ENCODE assay signal across 1 cellular context in the genomic region with DNA sequence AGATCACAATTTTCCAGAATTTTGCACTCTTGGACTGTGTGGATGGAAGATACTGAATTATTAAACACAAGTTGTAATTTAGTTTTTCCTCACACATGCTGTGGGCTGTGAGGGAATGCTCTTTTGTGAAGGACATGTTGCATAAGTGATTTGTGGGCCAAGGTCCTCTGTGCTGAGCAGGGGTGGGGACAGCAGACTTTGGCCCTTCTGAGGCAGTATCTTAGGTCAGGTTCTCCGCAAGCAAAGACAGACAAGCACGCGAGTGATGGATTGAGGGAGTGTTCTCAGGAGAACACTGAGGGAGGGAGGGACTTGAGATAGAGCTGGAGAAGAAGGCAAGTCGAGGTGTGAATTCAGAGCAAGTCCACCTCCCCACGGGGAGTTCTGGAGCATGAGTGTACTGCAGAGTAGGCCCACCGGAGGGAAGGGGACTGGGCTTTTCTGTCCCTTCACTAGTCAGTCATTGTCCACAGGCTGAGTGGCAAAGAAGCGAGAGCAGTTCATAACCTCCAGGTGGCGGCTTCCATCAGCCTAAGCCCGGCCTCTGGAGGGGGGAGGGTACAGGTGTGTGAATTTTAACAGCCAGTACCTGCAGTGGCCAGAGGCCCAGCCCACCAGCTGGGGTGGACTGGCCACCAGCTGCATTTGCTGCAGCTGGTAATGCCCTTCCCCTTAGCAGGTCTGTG.
TF ChIP-seq lines count a peak whose summit lies in the region.

No MANE protein-coding gene starts in this region.

TF ChIP-seq in HepG2, 621 proteins besides CTCF, POLR2A, EP300 and RAD21 (continued from another document and continues in another):
- TF ChIP-seq, protein P1, sequence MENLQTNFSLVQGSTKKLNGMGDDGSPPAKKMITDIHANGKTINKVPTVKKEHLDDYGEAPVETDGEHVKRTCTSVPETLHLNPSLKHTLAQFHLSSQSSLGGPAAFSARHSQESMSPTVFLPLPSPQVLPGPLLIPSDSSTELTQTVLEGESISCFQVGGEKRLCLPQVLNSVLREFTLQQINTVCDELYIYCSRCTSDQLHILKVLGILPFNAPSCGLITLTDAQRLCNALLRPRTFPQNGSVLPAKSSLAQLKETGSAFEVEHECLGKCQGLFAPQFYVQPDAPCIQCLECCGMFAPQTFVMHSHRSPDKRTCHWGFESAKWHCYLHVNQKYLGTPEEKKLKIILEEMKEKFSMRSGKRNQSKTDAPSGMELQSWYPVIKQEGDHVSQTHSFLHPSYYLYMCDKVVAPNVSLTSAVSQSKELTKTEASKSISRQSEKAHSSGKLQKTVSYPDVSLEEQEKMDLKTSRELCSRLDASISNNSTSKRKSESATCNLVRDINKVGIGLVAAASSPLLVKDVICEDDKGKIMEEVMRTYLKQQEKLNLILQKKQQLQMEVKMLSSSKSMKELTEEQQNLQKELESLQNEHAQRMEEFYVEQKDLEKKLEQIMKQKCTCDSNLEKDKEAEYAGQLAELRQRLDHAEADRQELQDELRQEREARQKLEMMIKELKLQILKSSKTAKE (CRISPR knock-in tag; IDR thresholded peaks at IDR 0.05; ENCODE audit: borderline replicate concordance), result no peak
- TF ChIP-seq, protein P2, sequence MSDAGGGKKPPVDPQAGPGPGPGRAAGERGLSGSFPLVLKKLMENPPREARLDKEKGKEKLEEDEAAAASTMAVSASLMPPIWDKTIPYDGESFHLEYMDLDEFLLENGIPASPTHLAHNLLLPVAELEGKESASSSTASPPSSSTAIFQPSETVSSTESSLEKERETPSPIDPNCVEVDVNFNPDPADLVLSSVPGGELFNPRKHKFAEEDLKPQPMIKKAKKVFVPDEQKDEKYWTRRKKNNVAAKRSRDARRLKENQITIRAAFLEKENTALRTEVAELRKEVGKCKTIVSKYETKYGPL (CRISPR knock-in tag; IDR thresholded peaks at IDR 0.05), result peak; percentile 97
- TF ChIP-seq ATM (IDR thresholded peaks at IDR 0.05; ENCODE audit: borderline replicate concordance), result no peak
- no peak for TF ChIP-seq ZNF720 (CRISPR knock-in tag; IDR thresholded peaks at IDR 0.05)
- TF ChIP-seq RARA (CRISPR knock-in tag; IDR thresholded peaks at IDR 0.05), result peak; percentile 61
- TF ChIP-seq, protein P3, sequence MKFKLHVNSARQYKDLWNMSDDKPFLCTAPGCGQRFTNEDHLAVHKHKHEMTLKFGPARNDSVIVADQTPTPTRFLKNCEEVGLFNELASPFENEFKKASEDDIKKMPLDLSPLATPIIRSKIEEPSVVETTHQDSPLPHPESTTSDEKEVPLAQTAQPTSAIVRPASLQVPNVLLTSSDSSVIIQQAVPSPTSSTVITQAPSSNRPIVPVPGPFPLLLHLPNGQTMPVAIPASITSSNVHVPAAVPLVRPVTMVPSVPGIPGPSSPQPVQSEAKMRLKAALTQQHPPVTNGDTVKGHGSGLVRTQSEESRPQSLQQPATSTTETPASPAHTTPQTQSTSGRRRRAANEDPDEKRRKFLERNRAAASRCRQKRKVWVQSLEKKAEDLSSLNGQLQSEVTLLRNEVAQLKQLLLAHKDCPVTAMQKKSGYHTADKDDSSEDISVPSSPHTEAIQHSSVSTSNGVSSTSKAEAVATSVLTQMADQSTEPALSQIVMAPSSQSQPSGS (CRISPR knock-in tag; IDR thresholded peaks at IDR 0.05), result no peak
- TF ChIP-seq KDM1A (CRISPR knock-in tag; IDR thresholded peaks at IDR 0.05), result peak; percentile 66; the same call in 1 of the 2 replicates
- TF ChIP-seq, protein P4, sequence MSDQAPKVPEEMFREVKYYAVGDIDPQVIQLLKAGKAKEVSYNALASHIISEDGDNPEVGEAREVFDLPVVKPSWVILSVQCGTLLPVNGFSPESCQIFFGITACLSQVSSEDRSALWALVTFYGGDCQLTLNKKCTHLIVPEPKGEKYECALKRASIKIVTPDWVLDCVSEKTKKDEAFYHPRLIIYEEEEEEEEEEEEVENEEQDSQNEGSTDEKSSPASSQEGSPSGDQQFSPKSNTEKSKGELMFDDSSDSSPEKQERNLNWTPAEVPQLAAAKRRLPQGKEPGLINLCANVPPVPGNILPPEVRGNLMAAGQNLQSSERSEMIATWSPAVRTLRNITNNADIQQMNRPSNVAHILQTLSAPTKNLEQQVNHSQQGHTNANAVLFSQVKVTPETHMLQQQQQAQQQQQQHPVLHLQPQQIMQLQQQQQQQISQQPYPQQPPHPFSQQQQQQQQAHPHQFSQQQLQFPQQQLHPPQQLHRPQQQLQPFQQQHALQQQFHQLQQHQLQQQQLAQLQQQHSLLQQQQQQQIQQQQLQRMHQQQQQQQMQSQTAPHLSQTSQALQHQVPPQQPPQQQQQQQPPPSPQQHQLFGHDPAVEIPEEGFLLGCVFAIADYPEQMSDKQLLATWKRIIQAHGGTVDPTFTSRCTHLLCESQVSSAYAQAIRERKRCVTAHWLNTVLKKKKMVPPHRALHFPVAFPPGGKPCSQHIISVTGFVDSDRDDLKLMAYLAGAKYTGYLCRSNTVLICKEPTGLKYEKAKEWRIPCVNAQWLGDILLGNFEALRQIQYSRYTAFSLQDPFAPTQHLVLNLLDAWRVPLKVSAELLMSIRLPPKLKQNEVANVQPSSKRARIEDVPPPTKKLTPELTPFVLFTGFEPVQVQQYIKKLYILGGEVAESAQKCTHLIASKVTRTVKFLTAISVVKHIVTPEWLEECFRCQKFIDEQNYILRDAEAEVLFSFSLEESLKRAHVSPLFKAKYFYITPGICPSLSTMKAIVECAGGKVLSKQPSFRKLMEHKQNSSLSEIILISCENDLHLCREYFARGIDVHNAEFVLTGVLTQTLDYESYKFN (CRISPR knock-in tag; conservative IDR thresholded peaks at IDR 0.05), result peak; percentile 50
- TF ChIP-seq, protein P5, sequence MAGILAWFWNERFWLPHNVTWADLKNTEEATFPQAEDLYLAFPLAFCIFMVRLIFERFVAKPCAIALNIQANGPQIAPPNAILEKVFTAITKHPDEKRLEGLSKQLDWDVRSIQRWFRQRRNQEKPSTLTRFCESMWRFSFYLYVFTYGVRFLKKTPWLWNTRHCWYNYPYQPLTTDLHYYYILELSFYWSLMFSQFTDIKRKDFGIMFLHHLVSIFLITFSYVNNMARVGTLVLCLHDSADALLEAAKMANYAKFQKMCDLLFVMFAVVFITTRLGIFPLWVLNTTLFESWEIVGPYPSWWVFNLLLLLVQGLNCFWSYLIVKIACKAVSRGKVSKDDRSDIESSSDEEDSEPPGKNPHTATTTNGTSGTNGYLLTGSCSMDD (CRISPR knock-in tag; IDR thresholded peaks at IDR 0.05), result no peak
- no peak for TF ChIP-seq ZNF329 (CRISPR knock-in tag; IDR thresholded peaks at IDR 0.05; ENCODE audit: low read depth)
- TF ChIP-seq ZNF878 (CRISPR knock-in tag; IDR thresholded peaks at IDR 0.05), result no peak
- no peak for TF ChIP-seq ZNF703 (CRISPR knock-in tag; IDR thresholded peaks at IDR 0.05; ENCODE audit: borderline replicate concordance)
- TF ChIP-seq CC2D1A (CRISPR knock-in tag; IDR thresholded peaks at IDR 0.05), result no peak
- TF ChIP-seq CHCHD3 (CRISPR knock-in tag; IDR thresholded peaks at IDR 0.05), result no peak
- TF ChIP-seq EEA1 (CRISPR knock-in tag; IDR thresholded peaks at IDR 0.05; ENCODE audit: borderline replicate concordance), result no peak
- TF ChIP-seq SAFB2 (CRISPR knock-in tag; IDR thresholded peaks at IDR 0.05; ENCODE audit: borderline replicate concordance, low read depth), result no peak
- TF ChIP-seq, protein P6, sequence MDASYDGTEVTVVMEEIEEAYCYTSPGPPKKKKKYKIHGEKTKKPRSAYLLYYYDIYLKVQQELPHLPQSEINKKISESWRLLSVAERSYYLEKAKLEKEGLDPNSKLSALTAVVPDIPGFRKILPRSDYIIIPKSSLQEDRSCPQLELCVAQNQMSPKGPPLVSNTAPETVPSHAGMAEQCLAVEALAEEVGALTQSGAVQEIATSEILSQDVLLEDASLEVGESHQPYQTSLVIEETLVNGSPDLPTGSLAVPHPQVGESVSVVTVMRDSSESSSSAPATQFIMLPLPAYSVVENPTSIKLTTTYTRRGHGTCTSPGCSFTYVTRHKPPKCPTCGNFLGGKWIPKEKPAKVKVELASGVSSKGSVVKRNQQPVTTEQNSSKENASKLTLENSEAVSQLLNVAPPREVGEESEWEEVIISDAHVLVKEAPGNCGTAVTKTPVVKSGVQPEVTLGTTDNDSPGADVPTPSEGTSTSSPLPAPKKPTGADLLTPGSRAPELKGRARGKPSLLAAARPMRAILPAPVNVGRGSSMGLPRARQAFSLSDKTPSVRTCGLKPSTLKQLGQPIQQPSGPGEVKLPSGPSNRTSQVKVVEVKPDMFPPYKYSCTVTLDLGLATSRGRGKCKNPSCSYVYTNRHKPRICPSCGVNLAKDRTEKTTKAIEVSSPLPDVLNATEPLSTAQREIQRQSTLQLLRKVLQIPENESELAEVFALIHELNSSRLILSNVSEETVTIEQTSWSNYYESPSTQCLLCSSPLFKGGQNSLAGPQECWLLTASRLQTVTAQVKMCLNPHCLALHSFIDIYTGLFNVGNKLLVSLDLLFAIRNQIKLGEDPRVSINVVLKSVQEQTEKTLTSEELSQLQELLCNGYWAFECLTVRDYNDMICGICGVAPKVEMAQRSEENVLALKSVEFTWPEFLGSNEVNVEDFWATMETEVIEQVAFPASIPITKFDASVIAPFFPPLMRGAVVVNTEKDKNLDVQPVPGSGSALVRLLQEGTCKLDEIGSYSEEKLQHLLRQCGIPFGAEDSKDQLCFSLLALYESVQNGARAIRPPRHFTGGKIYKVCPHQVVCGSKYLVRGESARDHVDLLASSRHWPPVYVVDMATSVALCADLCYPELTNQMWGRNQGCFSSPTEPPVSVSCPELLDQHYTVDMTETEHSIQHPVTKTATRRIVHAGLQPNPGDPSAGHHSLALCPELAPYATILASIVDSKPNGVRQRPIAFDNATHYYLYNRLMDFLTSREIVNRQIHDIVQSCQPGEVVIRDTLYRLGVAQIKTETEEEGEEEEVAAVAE (CRISPR knock-in tag; IDR thresholded peaks at IDR 0.05; ENCODE audit: borderline replicate concordance), result no peak
- no peak for TF ChIP-seq ZNF382 (CRISPR knock-in tag; IDR thresholded peaks at IDR 0.05; ENCODE audit: borderline replicate concordance)
- TF ChIP-seq FLYWCH1 (CRISPR knock-in tag; IDR thresholded peaks at IDR 0.05), result no peak
- TF ChIP-seq, protein P7, sequence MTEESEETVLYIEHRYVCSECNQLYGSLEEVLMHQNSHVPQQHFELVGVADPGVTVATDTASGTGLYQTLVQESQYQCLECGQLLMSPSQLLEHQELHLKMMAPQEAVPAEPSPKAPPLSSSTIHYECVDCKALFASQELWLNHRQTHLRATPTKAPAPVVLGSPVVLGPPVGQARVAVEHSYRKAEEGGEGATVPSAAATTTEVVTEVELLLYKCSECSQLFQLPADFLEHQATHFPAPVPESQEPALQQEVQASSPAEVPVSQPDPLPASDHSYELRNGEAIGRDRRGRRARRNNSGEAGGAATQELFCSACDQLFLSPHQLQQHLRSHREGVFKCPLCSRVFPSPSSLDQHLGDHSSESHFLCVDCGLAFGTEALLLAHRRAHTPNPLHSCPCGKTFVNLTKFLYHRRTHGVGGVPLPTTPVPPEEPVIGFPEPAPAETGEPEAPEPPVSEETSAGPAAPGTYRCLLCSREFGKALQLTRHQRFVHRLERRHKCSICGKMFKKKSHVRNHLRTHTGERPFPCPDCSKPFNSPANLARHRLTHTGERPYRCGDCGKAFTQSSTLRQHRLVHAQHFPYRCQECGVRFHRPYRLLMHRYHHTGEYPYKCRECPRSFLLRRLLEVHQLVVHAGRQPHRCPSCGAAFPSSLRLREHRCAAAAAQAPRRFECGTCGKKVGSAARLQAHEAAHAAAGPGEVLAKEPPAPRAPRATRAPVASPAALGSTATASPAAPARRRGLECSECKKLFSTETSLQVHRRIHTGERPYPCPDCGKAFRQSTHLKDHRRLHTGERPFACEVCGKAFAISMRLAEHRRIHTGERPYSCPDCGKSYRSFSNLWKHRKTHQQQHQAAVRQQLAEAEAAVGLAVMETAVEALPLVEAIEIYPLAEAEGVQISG (CRISPR knock-in tag; IDR thresholded peaks at IDR 0.05), result 0 out of 2 replicates have a peak, but pooled peaks have one; percentile 20
- TF ChIP-seq JDP2 (CRISPR knock-in tag; IDR thresholded peaks at IDR 0.05; ENCODE audit: borderline replicate concordance), result no peak
- TF ChIP-seq HNRNPUL1 (IDR thresholded peaks at IDR 0.05; ENCODE audit: low read depth, low read length), result no peak
- TF ChIP-seq BCL6 (CRISPR knock-in tag; IDR thresholded peaks at IDR 0.05), result peak; percentile 37
- TF ChIP-seq PLRG1 (conservative IDR thresholded peaks at IDR 0.05), result no peak
- TF ChIP-seq, protein P8, sequence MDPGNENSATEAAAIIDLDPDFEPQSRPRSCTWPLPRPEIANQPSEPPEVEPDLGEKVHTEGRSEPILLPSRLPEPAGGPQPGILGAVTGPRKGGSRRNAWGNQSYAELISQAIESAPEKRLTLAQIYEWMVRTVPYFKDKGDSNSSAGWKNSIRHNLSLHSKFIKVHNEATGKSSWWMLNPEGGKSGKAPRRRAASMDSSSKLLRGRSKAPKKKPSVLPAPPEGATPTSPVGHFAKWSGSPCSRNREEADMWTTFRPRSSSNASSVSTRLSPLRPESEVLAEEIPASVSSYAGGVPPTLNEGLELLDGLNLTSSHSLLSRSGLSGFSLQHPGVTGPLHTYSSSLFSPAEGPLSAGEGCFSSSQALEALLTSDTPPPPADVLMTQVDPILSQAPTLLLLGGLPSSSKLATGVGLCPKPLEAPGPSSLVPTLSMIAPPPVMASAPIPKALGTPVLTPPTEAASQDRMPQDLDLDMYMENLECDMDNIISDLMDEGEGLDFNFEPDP (CRISPR knock-in tag; conservative IDR thresholded peaks at IDR 0.05), result no peak
- TF ChIP-seq GFI1 (CRISPR knock-in tag; IDR thresholded peaks at IDR 0.05; ENCODE audit: borderline replicate concordance), result no peak
- no peak for TF ChIP-seq AKAP8 (CRISPR knock-in tag; IDR thresholded peaks at IDR 0.05)
- 0 out of 2 replicates have a peak, but pooled peaks have one; percentile 36 for TF ChIP-seq MED1 (CRISPR knock-in tag; IDR thresholded peaks at IDR 0.05)
- TF ChIP-seq RFXAP (CRISPR knock-in tag; IDR thresholded peaks at IDR 0.05; ENCODE audit: borderline replicate concordance), result no peak
- TF ChIP-seq, protein P9, sequence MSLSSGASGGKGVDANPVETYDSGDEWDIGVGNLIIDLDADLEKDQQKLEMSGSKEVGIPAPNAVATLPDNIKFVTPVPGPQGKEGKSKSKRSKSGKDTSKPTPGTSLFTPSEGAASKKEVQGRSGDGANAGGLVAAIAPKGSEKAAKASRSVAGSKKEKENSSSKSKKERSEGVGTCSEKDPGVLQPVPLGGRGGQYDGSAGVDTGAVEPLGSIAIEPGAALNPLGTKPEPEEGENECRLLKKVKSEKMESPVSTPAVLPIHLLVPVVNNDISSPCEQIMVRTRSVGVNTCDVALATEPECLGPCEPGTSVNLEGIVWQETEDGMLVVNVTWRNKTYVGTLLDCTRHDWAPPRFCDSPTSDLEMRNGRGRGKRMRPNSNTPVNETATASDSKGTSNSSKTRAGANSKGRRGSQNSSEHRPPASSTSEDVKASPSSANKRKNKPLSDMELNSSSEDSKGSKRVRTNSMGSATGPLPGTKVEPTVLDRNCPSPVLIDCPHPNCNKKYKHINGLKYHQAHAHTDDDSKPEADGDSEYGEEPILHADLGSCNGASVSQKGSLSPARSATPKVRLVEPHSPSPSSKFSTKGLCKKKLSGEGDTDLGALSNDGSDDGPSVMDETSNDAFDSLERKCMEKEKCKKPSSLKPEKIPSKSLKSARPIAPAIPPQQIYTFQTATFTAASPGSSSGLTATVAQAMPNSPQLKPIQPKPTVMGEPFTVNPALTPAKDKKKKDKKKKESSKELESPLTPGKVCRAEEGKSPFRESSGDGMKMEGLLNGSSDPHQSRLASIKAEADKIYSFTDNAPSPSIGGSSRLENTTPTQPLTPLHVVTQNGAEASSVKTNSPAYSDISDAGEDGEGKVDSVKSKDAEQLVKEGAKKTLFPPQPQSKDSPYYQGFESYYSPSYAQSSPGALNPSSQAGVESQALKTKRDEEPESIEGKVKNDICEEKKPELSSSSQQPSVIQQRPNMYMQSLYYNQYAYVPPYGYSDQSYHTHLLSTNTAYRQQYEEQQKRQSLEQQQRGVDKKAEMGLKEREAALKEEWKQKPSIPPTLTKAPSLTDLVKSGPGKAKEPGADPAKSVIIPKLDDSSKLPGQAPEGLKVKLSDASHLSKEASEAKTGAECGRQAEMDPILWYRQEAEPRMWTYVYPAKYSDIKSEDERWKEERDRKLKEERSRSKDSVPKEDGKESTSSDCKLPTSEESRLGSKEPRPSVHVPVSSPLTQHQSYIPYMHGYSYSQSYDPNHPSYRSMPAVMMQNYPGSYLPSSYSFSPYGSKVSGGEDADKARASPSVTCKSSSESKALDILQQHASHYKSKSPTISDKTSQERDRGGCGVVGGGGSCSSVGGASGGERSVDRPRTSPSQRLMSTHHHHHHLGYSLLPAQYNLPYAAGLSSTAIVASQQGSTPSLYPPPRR (CRISPR knock-in tag; IDR thresholded peaks at IDR 0.05; ENCODE audit: borderline replicate concordance), result no peak
